In genomic region chr11:34770111-34770510, GRCh38 we compare ENCODE assay signal across 32 cellular contexts.
"Had no signal": no experiment of that assay in that cellular context is flagged by ENCODE, and none has a peak within 500 bp of the region (broad histone marks: within the 10 kb centered on the region; RNA-seq: fewer than 3 reads in every experiment).

No MANE protein-coding gene starts in this region.

- H3K27ac ChIP-seq: neural progenitor cell, ovary, parathyroid adenoma, psoas muscle, right lobe of liver, sigmoid colon, skin epidermis, spleen, thoracic aorta, thyroid gland, tibial nerve, upper lobe of right lung, uterus had no signal

- H3K4me3 Mint-ChIP-seq: naive B cell; naive thymus-derived CD8-positive, alpha-beta T cell; natural killer cell treated with Interleukin-12 subunit alpha and Interleukin-12 subunit beta and Interleukin-15 and Interleukin-18, amount 100 ng/mL, for 72 hours; nephron progenitor cell; neural progenitor cell; stimulated activated memory B cell treated with anti-CD40 and anti-IgM and Interleukin-4, amounts not matched to agents 10 μg/mL and 1 μg/mL and 100 μg/mL, for 72 hours; stimulated activated naive CD8-positive, alpha-beta T cell treated with anti-CD3 and anti-CD28 coated beads, Interleukin-15, amount 100 ng/mL, for 72 hours; type B pancreatic cell had no signal

- H3K4me1 ChIP-seq: neural progenitor cell, parathyroid adenoma, psoas muscle, sigmoid colon, spleen, upper lobe of right lung, uterus had no signal

- H3K27me3 ChIP-seq: neural progenitor cell, ovary, right lobe of liver, sigmoid colon, thyroid gland, tibial nerve, upper lobe of right lung, uterus had no signal

- H3K27ac Mint-ChIP-seq: naive B cell; natural killer cell treated with Interleukin-12 subunit alpha and Interleukin-12 subunit beta and Interleukin-15 and Interleukin-18, amount 100 ng/mL, for 72 hours; nephron progenitor cell; neural progenitor cell; progenitor cell of endocrine pancreas; stimulated activated memory B cell treated with anti-CD40 and anti-IgM and Interleukin-4, amounts not matched to agents 10 μg/mL and 1 μg/mL and 100 μg/mL, for 72 hours; type B pancreatic cell had no signal

- H3K4me1 Mint-ChIP-seq: naive B cell; naive thymus-derived CD8-positive, alpha-beta T cell; nephron progenitor cell; neural progenitor cell; stimulated activated memory B cell treated with anti-CD40 and anti-IgM and Interleukin-4, amounts not matched to agents 10 μg/mL and 1 μg/mL and 100 μg/mL, for 72 hours; stimulated activated naive CD8-positive, alpha-beta T cell treated with anti-CD3 and anti-CD28 coated beads, Interleukin-15, amount 100 ng/mL, for 72 hours had no signal

- H3K36me3 Mint-ChIP-seq: stimulated activated memory B cell treated with anti-CD40 and anti-IgM and Interleukin-4, amounts not matched to agents 10 μg/mL and 1 μg/mL and 100 μg/mL, for 72 hours had no signal

- H3K9me3 ChIP-seq: ovary, right lobe of liver, sigmoid colon, thoracic aorta, thyroid gland, upper lobe of right lung, uterus had no signal

- H3K4me2 ChIP-seq: neural progenitor cell, smooth muscle cell had no signal

- H2AFZ ChIP-seq: neural progenitor cell, parathyroid adenoma had no signal

- H3K79me2 ChIP-seq: parathyroid adenoma had no signal

- H3K9ac ChIP-seq: neural progenitor cell, parathyroid adenoma had no signal

- H3K27me3 Mint-ChIP-seq: progenitor cell of endocrine pancreas, type B pancreatic cell had no signal

- H3K4me3 ChIP-seq: neural progenitor cell, ovary, psoas muscle, right lobe of liver, sigmoid colon, skin epidermis, smooth muscle cell, spleen, thoracic aorta, thyroid gland, tibial nerve, upper lobe of right lung, uterus had no signal

- DNase-seq: naive B cell; naive thymus-derived CD8-positive, alpha-beta T cell; nephron progenitor cell; occipital lobe; ovary; psoas muscle; right cardiac atrium; right lobe of liver; sigmoid colon; spleen; stimulated activated CD4-positive, alpha-beta T cell treated with anti-CD3 and anti-CD28 coated beads, Interleukin-12 subunit alpha, Interleukin-12 subunit beta, amount 100 ng/mL, for 4 hours; stimulated activated CD4-positive, alpha-beta T cell treated with anti-CD3 and anti-CD28 coated beads, Interleukin-1b, Interleukin-23, amount 100 ng/mL, for 48 hours; stimulated activated CD4-positive, alpha-beta T cell treated with anti-CD3 and anti-CD28 coated beads, Interleukin-4, amount 100 ng/mL, for 1 hour; stimulated activated CD4-positive, alpha-beta T cell treated with anti-CD3 and anti-CD28 coated beads, Interleukin-4, amount 100 ng/mL, for 4 hours; stimulated activated CD8-positive, alpha-beta memory T cell treated with anti-CD3 and anti-CD28 coated beads, Interleukin-4, amount 100 ng/mL, for 48 hours; stimulated activated naive CD4-positive, alpha-beta T cell; stimulated activated naive CD8-positive, alpha-beta T cell treated with anti-CD3 and anti-CD28 coated beads, Interleukin-15, amount 100 ng/mL, for 72 hours; stimulated activated naive CD8-positive, alpha-beta T cell treated with anti-CD3 and anti-CD28 coated beads, Interleukin-15, Interleukin-2, amounts not matched to agents 100 U/mL and 50 U/mL, for 24 hours; substantia nigra; thyroid gland; upper lobe of right lung; uterus had no signal

- H3K36me3 ChIP-seq: neural progenitor cell, ovary, right lobe of liver, sigmoid colon, spleen, thoracic aorta, thyroid gland, tibial nerve, upper lobe of right lung, uterus had no signal
